ENCODE assay signal across 14 cellular contexts in the genomic region with DNA sequence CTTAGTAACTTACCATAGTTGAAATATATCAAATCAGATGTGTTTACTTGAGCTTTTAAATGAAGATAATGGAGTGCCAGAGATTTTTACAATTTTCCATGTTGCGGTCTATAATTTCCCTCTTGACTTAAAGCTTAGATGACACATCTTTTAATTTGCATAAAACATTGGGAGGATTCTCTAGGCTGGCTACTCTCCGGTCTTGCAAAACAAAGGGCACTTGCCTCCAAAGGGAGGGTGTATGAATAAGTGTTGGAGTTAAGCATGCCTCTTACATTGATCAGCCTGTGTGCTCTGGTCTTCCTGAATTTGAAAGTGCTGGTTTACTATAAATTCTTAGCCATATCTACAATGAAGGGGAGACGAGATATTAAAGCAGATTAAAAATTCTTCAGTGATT.
"Had no signal": no experiment of that assay in that cellular context is flagged by ENCODE, and none has a peak within 500 bp of the region (broad histone marks: within the 10 kb centered on the region; RNA-seq: fewer than 3 reads in every experiment).

No MANE protein-coding gene starts in this region.

- DNase-seq: activated CD4-positive, alpha-beta T cell treated with anti-CD3 and anti-CD28 coated beads, Interleukin-2, amount 50 U/mL, for 1 hour; activated CD8-positive, alpha-beta memory T cell treated with anti-CD3 and anti-CD28 coated beads for 24 hours; activated gamma-delta T cell treated with Interleukin-2 at 50 U/mL for 16 hours; activated naive CD8-positive, alpha-beta T cell treated with anti-CD3 and anti-CD28 coated beads, Interleukin-2, amount 10 ng/mL, durations not matched to agents 7 days and 5 days; head of caudate nucleus; immature natural killer cell; mesendoderm; natural killer cell; retina; stimulated activated CD4-positive, alpha-beta T cell treated with anti-CD3 and anti-CD28 coated beads, Interleukin-2, amount 100 ng/mL, for 48 hours had no signal

- ATAC-seq: activated CD4-positive, CD25-positive, alpha-beta regulatory T cell treated with anti-CD3 and anti-CD28 coated beads, Interleukin-2, amount 50 U/mL, for 24 hours; esophagus mucosa; foreskin keratinocyte; natural killer cell; stimulated activated memory B cell treated with anti-CD40 and anti-IgM and Interleukin-4, amounts not matched to agents 10 μg/mL and 1 μg/mL and 100 μg/mL, for 72 hours had no signal
